Comparison of ENCODE assay signal across 16 cellular contexts in genomic region chr17:33039874-33040273, GRCh38. TPM values are rescaled to one million over a fixed set of nuclear protein-coding genes. Genes with fewer than 3 reads are reported as not detected.
DNase-seq lines count a peak whose midpoint lies in the region; ATAC-seq, FAIRE-seq and TF ChIP-seq lines count a peak whose summit lies in the region.
"Had no signal": no experiment of that assay in that cellular context is flagged by ENCODE, and none has a peak within 500 bp of the region (broad histone marks: within the 10 kb centered on the region; RNA-seq: fewer than 3 reads in every experiment).

No MANE protein-coding gene starts in this region.

- no peak overlapping the region for H3K56ac ChIP-seq in mesendoderm (ENCODE audit: low read length)

- TF ChIP-seq CTCF in BJ (IDR thresholded peaks at IDR 0.05; ENCODE audit: insufficient read depth, low read depth, low read length), result no peak
- TF ChIP-seq CTCF in fibroblast of mammary gland (conservative IDR thresholded peaks at IDR 0.05; ENCODE audit: control insufficient read depth, insufficient read depth, low read depth, low read length), result no peak
- no peak for TF ChIP-seq CTCF in lower lobe of right lung (IDR thresholded peaks at IDR 0.05)

- no peak overlapping the region for H2BK120ac ChIP-seq in mesendoderm (ENCODE audit: low read depth, low read length)

- H3K9ac ChIP-seq in mesendoderm (ENCODE audit: low read length), result no peak overlapping the region

- H3K4me1 ChIP-seq in lower lobe of right lung (peaks cover 8% of the 10 kb centered on the region), mesendoderm (ENCODE audit: control insufficient read depth, low read depth, low read length) (no peaks in the 10 kb centered on the region)

- H3K4me2 ChIP-seq in mesendoderm (ENCODE audit: low read length), result no peak overlapping the region

- no peaks in the 10 kb centered on the region for H3K36me3 ChIP-seq in BJ (ENCODE audit: control insufficient read depth, insufficient read depth, low read length)
- no peaks in the 10 kb centered on the region for H3K36me3 ChIP-seq in lower lobe of right lung
- no peaks in the 10 kb centered on the region for H3K36me3 ChIP-seq in mesendoderm (ENCODE audit: control insufficient read depth, insufficient read depth, low read length)
- H3K36me3 ChIP-seq: gastroesophageal sphincter had no signal

- WGBS in mesendoderm (ENCODE audit: extremely low coverage, insufficient coverage, low lambda C conversion rate), result no CpG with 5 or more reads among the region's 2 CpGs

- no peaks in the 10 kb centered on the region for H3K9me3 ChIP-seq in lower lobe of right lung

- no peak overlapping the region for H4K5ac ChIP-seq in mesendoderm (ENCODE audit: low read length)

- no peak overlapping the region for H4K8ac ChIP-seq in mesendoderm (ENCODE audit: low read depth, low read length)

- no peak overlapping the region for H3K23ac ChIP-seq in mesendoderm (ENCODE audit: low read length)

- ATAC-seq in lower lobe of right lung (peak in 1 of 2 donors; percentile 26), GM19463 (IDR thresholded peaks at IDR 0.05; ENCODE audit: unreplicated experiment) (no peak), GM21576 (IDR thresholded peaks at IDR 0.05; ENCODE audit: unreplicated experiment) (no peak)
- ATAC-seq: gastroesophageal sphincter; sciatic nerve; stimulated activated naive CD8-positive, alpha-beta T cell treated with anti-CD3 and anti-CD28 coated beads, Interleukin-15, Interleukin-2, amounts not matched to agents 100 U/mL and 50 U/mL, for 24 hours had no signal

- no peak overlapping the region for H2BK5ac ChIP-seq in mesendoderm (ENCODE audit: low read length)

- POLR2A ChIA-PET in BJ (lab: Charles Lee), result no interaction called here

- no peak overlapping the region for H3K18ac ChIP-seq in mesendoderm (ENCODE audit: low read length)

- no peaks in the 10 kb centered on the region for H3K79me2 ChIP-seq in mesendoderm (ENCODE audit: control insufficient read depth, insufficient read depth, low read length)

- CTCF ChIA-PET in BJ (lab: Yijun Ruan, JAX), result interaction anchor here (1.7 to 2.8 kb wide), 4 partner anchors 10 to 41 kb away, joined by 7 to 19 read pairs (median 10); no protein-coding TSS in a partner anchor

- H2BK15ac ChIP-seq in mesendoderm (replicated peaks; ENCODE audit: low read depth), result no peak overlapping the region

- H2AK5ac ChIP-seq in mesendoderm (ENCODE audit: low read length), result no peak overlapping the region

- H3K4me3 ChIP-seq in BJ (ENCODE audit: low read depth, low read length), result no peak overlapping the region
- no peak overlapping the region for H3K4me3 ChIP-seq in fibroblast of mammary gland (ENCODE audit: control insufficient read depth, low read depth, low read length)
- H3K4me3 ChIP-seq in lower lobe of right lung, result no peak overlapping the region
- H3K4me3 ChIP-seq in mesendoderm (ENCODE audit: low read length), result no peak overlapping the region
- H3K4me3 ChIP-seq: gastroesophageal sphincter had no signal

- H3K27me3 ChIP-seq in BJ (ENCODE audit: control insufficient read depth, insufficient read depth, low read length) (peaks cover 3% of the 10 kb centered on the region; the same call in 1 of the 2 replicates), lower lobe of right lung (ENCODE audit: low read depth) (peaks cover 22% of the 10 kb centered on the region), mesendoderm (ENCODE audit: insufficient read depth, low read length, poor library complexity) (no peaks in the 10 kb centered on the region)

- FAIRE-seq in RCC 7860 (lab: Jason Lieb, UNC), result no peak

- no peaks in the 10 kb centered on the region for H3K79me1 ChIP-seq in mesendoderm (ENCODE audit: low read length)

- intact Hi-C loops in lower lobe of right lung (cut with DNase I), result no loop called here

- no peak overlapping the region for H3K4ac ChIP-seq in mesendoderm (ENCODE audit: low read depth, low read length)

- H3K27ac ChIP-seq in lower lobe of right lung, result peak overlapping the region; percentile 36
- H3K27ac ChIP-seq in mesendoderm (ENCODE audit: low read depth, low read length), result no peak overlapping the region
- H3K27ac ChIP-seq: gastroesophageal sphincter had no signal

- DNase-seq in BJ (ENCODE audit: low read depth) (peak; percentile 33), RCC 7860 (ENCODE audit: low spot score) (peak; percentile 14), fibroblast of mammary gland (ENCODE audit: low read depth) (peak; percentile 88), lower lobe of right lung (no peak), activated gamma-delta T cell (lab: John Stamatoyannopoulos, UW) (no peak), mesendoderm (no peak)
- DNase-seq: activated naive CD4-positive, alpha-beta T cell treated with anti-CD3 and anti-CD28 coated beads for 36 hours; CD4-positive, alpha-beta memory T cell; NCI-H1417; NCI-H524 treated with DMSO at 0.1 percent for 48 hours; SHP77 treated with DMSO at 0.1 percent for 48 hours; stimulated activated naive CD8-positive, alpha-beta T cell treated with anti-CD3 and anti-CD28 coated beads, Interleukin-15, Interleukin-2, amounts not matched to agents 100 U/mL and 50 U/mL, for 24 hours had no signal

RNA-seq across cellular contexts. Expression of gene SPACA3, which starts 48.2 kb away (rescaled TPM):
- polyA plus RNA-seq in BJ (2011; rRNA removed), result not detected in 2 replicates
- polyA minus RNA-seq in BJ (2011; rRNA and poly(A)+ RNA removed), result not detected in 2 replicates
- not detected for total RNA-seq in lower lobe of right lung
- not detected for polyA plus RNA-seq in mesendoderm (2013, experiment 1 of 2)
- not detected for polyA plus RNA-seq in mesendoderm (2013, experiment 2 of 2)
- total RNA-seq: activated naive CD4-positive, alpha-beta T cell treated with anti-CD3 and anti-CD28 coated beads for 36 hours; CD4-positive, alpha-beta memory T cell; gastroesophageal sphincter had no signal
- polyA plus RNA-seq: CD4-positive, alpha-beta memory T cell had no signal

Comparison
In these comparisons a context has a peak if more than half of its experiments do, and no peak if none do; other contexts are left out.
1. DNase-seq: peak in BJ (single experiment), RCC 7860 (single experiment) and fibroblast of mammary gland (single experiment); none in lower lobe of right lung (single experiment), activated gamma-delta T cell (single experiment) and mesendoderm (single experiment).